1 cellular context compared by ENCODE assay signal in the genomic region with DNA sequence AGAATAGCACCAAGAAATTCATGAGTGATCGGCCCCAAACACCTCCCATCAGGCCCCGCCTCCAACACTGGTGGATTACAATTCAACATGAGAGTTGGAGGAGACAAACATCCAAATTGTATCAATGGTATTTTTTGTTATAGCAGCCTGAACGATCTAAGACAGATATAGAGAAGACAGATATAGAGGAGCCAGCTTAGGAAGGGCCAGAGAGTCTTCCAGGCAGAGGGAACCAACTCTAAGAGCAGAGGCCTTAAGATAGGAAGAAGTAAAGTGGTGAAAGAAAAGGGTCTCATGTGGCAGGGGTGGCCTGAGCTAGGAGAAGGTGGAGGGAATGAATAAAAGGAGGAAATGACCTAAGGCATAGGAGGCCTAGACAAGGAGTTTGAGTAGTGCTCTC.
TF ChIP-seq lines count a peak whose summit lies in the region.

No MANE protein-coding gene starts in this region.

TF ChIP-seq in endothelial cell of umbilical vein, 7 proteins besides CTCF, POLR2A, EP300 and RAD21 (continued from another document):
- TF ChIP-seq POLR2AphosphoS5 (IDR thresholded peaks at IDR 0.05; ENCODE audit: insufficient read depth, low read depth, low read length) (no peak), MYC (IDR thresholded peaks at IDR 0.05; ENCODE audit: low read depth, low read length) (no peak), FOS (IDR thresholded peaks at IDR 0.05; ENCODE audit: borderline replicate concordance, insufficient read depth, low read length) (no peak)
